ENCODE assay signal across 27 cellular contexts in genomic region chr2:8833863-8834262, GRCh38.
"Had no signal": no experiment of that assay in that cellular context is flagged by ENCODE, and none has a peak within 500 bp of the region (broad histone marks: within the 10 kb centered on the region; RNA-seq: fewer than 3 reads in every experiment).

No MANE protein-coding gene starts in this region.

- H3K27me3 ChIP-seq: heart left ventricle, ovary, right lobe of liver, tibial nerve had no signal

- H3K36me3 ChIP-seq: heart left ventricle, ovary, right lobe of liver, tibial nerve had no signal

- H3K4me3 ChIP-seq: ovary, right lobe of liver, tibial nerve had no signal

- ATAC-seq: activated CD4-positive, CD25-positive, alpha-beta regulatory T cell treated with anti-CD3 and anti-CD28 coated beads, Interleukin-2, amount 50 U/mL, for 24 hours; activated CD8-positive, alpha-beta memory T cell treated with anti-CD3 and anti-CD28 coated beads, Interleukin-2, amount 10 ng/mL, durations not matched to agents 7 days and 5 days; activated CD8-positive, alpha-beta T cell treated with anti-CD3 and anti-CD28 coated beads, Interleukin-2, amount 10 ng/mL, durations not matched to agents 7 days and 5 days; effector memory CD8-positive, alpha-beta T cell; heart left ventricle; left colon; natural killer cell treated with Interleukin-12 subunit alpha and Interleukin-12 subunit beta and Interleukin-15 and Interleukin-18, amount 100 ng/mL, for 72 hours; right lobe of liver had no signal

- H3K4me3 Mint-ChIP-seq: activated CD8-positive, alpha-beta memory T cell treated with anti-CD3 and anti-CD28 coated beads, Interleukin-2, amount 10 ng/mL, durations not matched to agents 7 days and 5 days; activated CD8-positive, alpha-beta T cell treated with anti-CD3 and anti-CD28 coated beads, Interleukin-2, amount 10 ng/mL, durations not matched to agents 7 days and 5 days; activated naive CD8-positive, alpha-beta T cell treated with anti-CD3 and anti-CD28 coated beads, Interleukin-2, amount 10 ng/mL, durations not matched to agents 7 days and 5 days; immature natural killer cell; memory B cell; natural killer cell treated with Interleukin-12 subunit alpha and Interleukin-12 subunit beta and Interleukin-15 and Interleukin-18, amount 100 ng/mL, for 72 hours had no signal

- DNase-seq: activated CD4-positive, alpha-beta T cell treated with anti-CD3 and anti-CD28 coated beads, Interleukin-2, amount 50 U/mL, for 1 hour; activated CD8-positive, alpha-beta memory T cell treated with anti-CD3 and anti-CD28 coated beads, Interleukin-2, amount 10 ng/mL, durations not matched to agents 7 days and 5 days; activated CD8-positive, alpha-beta T cell treated with anti-CD3 and anti-CD28 coated beads, Interleukin-2, amount 10 ng/mL, durations not matched to agents 7 days and 5 days; activated naive CD4-positive, alpha-beta T cell; activated naive CD8-positive, alpha-beta T cell treated with anti-CD3 and anti-CD28 coated beads, Interleukin-2, amount 10 ng/mL, durations not matched to agents 7 days and 5 days; activated T-cell treated with anti-CD3 and anti-CD28 coated beads, Interleukin-2, amount 50 U/mL, for 48 hours; caudate nucleus; cortex of kidney; effector memory CD8-positive, alpha-beta T cell; foreskin fibroblast; heart left ventricle; hypothalamus; immature natural killer cell; kidney; left colon; ovary; right lobe of liver; stimulated activated CD4-positive, alpha-beta T cell treated with anti-CD3 and anti-CD28 coated beads, Interleukin-2, amount 100 ng/mL, for 48 hours; stimulated activated naive CD4-positive, alpha-beta T cell treated with Interleukin-2 at 50 U/mL for 16 hours; T-helper 9 cell; WERI-Rb-1 had no signal

- H3K27ac Mint-ChIP-seq: activated CD8-positive, alpha-beta memory T cell treated with anti-CD3 and anti-CD28 coated beads, Interleukin-2, amount 10 ng/mL, durations not matched to agents 7 days and 5 days; activated CD8-positive, alpha-beta T cell treated with anti-CD3 and anti-CD28 coated beads, Interleukin-2, amount 10 ng/mL, durations not matched to agents 7 days and 5 days; activated naive CD8-positive, alpha-beta T cell treated with anti-CD3 and anti-CD28 coated beads, Interleukin-2, amount 10 ng/mL, durations not matched to agents 7 days and 5 days; activated T-helper 2 cell treated with anti-CD3 and anti-CD28 coated beads, Interferon-gamma antibody, Interleukin-2, Interleukin-4, amounts not matched to agents 10 μg/mL and 5 μg/mL and 100 μg/mL, durations not matched to agents 14 hours and 24 hours and 36 hours; effector memory CD8-positive, alpha-beta T cell; memory B cell; natural killer cell treated with Interleukin-12 subunit alpha and Interleukin-12 subunit beta and Interleukin-15 and Interleukin-18, amount 100 ng/mL, for 72 hours; progenitor cell of endocrine pancreas had no signal

- H3K27me3 Mint-ChIP-seq: activated CD8-positive, alpha-beta memory T cell treated with anti-CD3 and anti-CD28 coated beads, Interleukin-2, amount 10 ng/mL, durations not matched to agents 7 days and 5 days; activated naive CD8-positive, alpha-beta T cell treated with anti-CD3 and anti-CD28 coated beads, Interleukin-2, amount 10 ng/mL, durations not matched to agents 7 days and 5 days; effector memory CD8-positive, alpha-beta T cell; memory B cell; progenitor cell of endocrine pancreas had no signal

- H3K9me3 Mint-ChIP-seq: activated naive CD8-positive, alpha-beta T cell treated with anti-CD3 and anti-CD28 coated beads, Interleukin-2, amount 10 ng/mL, durations not matched to agents 7 days and 5 days; activated T-helper 2 cell treated with anti-CD3 and anti-CD28 coated beads, Interferon-gamma antibody, Interleukin-2, Interleukin-4, amounts not matched to agents 10 μg/mL and 5 μg/mL and 100 μg/mL, durations not matched to agents 14 hours and 24 hours and 36 hours; effector memory CD8-positive, alpha-beta T cell; immature natural killer cell; memory B cell; natural killer cell treated with Interleukin-12 subunit alpha and Interleukin-12 subunit beta and Interleukin-15 and Interleukin-18, amount 100 ng/mL, for 72 hours had no signal

- H3K9me3 ChIP-seq: heart left ventricle, ovary, right lobe of liver, tibial nerve had no signal

- H3K27ac ChIP-seq: heart left ventricle, ovary, right lobe of liver, tibial nerve, WERI-Rb-1 had no signal

- H3K36me3 Mint-ChIP-seq: immature natural killer cell; natural killer cell treated with Interleukin-12 subunit alpha and Interleukin-12 subunit beta and Interleukin-15 and Interleukin-18, amount 100 ng/mL, for 72 hours had no signal
